ENCODE assay signal across 20 cellular contexts in the genomic region with DNA sequence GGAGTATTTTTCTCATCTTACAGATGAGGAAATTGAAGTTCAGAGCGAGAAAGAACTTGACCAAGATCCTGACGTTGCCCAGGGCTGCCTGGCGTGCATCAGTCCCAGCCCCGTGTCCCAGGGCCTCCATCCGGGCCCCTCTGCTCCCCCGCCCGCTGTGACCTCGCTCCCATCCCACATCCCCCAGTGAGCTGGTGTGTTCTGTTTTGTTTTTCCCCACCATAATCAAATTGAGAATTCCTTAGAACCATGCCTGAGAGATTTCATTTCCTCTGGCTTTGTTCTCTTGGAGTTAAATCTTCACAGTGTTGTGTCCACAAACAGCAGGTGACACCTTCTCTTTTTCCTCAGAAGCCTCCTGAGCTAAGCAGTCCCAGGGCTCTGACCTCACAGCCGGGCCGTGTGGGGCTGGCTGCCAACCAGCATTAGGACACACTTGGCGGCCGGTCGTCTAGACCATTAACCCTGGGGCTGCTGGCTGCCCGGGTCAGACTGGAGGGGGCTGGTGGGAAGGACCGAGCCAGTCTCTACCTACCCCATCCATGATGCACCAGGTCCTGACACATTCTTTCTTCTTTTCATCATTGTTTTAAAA. TPM values are rescaled to one million over a fixed set of nuclear protein-coding genes. Genes with fewer than 3 reads are reported as not detected.
A peak's percentile ranks its signal among the peaks of the same experiment; 100 is the strongest.
DNase-seq lines count a peak whose midpoint lies in the region; ATAC-seq and TF ChIP-seq lines count a peak whose summit lies in the region.
"Had no signal": no experiment of that assay in that cellular context is flagged by ENCODE, and none has a peak within 500 bp of the region (broad histone marks: within the 10 kb centered on the region; RNA-seq: fewer than 3 reads in every experiment).

No MANE protein-coding gene starts in this region.

- no peaks in the 10 kb centered on the region for H3K9me3 ChIP-seq in right atrium auricular region
- H3K9me3 ChIP-seq: sigmoid colon, suprapubic skin had no signal

- H3K36me3 Mint-ChIP-seq in stimulated activated naive B cell treated with anti-CD40 and anti-IgM and Interleukin-4, amounts not matched to agents 10 μg/mL and 1 μg/mL and 100 μg/mL, for 72 hours: peaks cover 77 to 78% of the 10 kb centered on the region in 2 donors

- DNase-seq in Right ventricle myocardium superior: peak; percentile 83
- no peak for DNase-seq in right atrium auricular region (ENCODE audit: low spot score)
- peak; percentile 21 for DNase-seq in fibroblast of gingiva (ENCODE audit: low read depth)
- peak; percentile 93 for DNase-seq in left kidney (ENCODE audit: low read depth, low spot score)
- no peak for DNase-seq in stimulated activated naive B cell treated with anti-CD40 and anti-IgM and Interleukin-4, amounts not matched to agents 10 μg/mL and 1 μg/mL and 100 μg/mL, for 72 hours
- no peak for DNase-seq in NCI-H510A (lab: John Stamatoyannopoulos, UW)
- DNase-seq in cerebellar cortex (ENCODE audit: low spot score): no peak
- DNase-seq: activated CD4-positive, alpha-beta T cell treated with anti-CD3 and anti-CD28 coated beads for 36 hours; activated CD8-positive, alpha-beta memory T cell treated with anti-CD3 and anti-CD28 coated beads, Interleukin-2, amount 50 U/mL, for 4 hours; effector CD8-positive, alpha-beta T cell; KG1; mammary epithelial cell; SIG-M5; sigmoid colon; stimulated activated CD4-positive, alpha-beta T cell treated with anti-CD3 and anti-CD28 coated beads, Interleukin-4, amount 100 ng/mL, for 24 hours; stimulated activated CD8-positive, alpha-beta memory T cell treated with anti-CD3 and anti-CD28 coated beads, Interleukin-4, amount 100 ng/mL, for 48 hours had no signal

- peak; percentile 64 for ATAC-seq in Right ventricle myocardium superior (ENCODE audit: poor library complexity)
- ATAC-seq in stimulated activated naive B cell treated with anti-CD40 and anti-IgM and Interleukin-4, amounts not matched to agents 10 μg/mL and 1 μg/mL and 100 μg/mL, for 72 hours (replicated peaks): peak; percentile 68 to 69
- no peak for ATAC-seq in HG02981 (IDR thresholded peaks at IDR 0.05; ENCODE audit: unreplicated experiment)
- ATAC-seq: activated CD4-positive, alpha-beta T cell treated with anti-CD3 and anti-CD28 coated beads for 36 hours; GM12878; natural killer cell treated with Interleukin-12 subunit alpha and Interleukin-12 subunit beta and Interleukin-15 and Interleukin-18, amount 100 ng/mL, for 72 hours had no signal

- H3K27me3 ChIP-seq in right atrium auricular region: no peaks in the 10 kb centered on the region
- H3K27me3 ChIP-seq: sigmoid colon, suprapubic skin had no signal

- no peaks in the 10 kb centered on the region for H3K9me3 Mint-ChIP-seq in stimulated activated naive B cell treated with anti-CD40 and anti-IgM and Interleukin-4, amounts not matched to agents 10 μg/mL and 1 μg/mL and 100 μg/mL, for 72 hours
- H3K9me3 Mint-ChIP-seq: natural killer cell treated with Interleukin-12 subunit alpha and Interleukin-12 subunit beta and Interleukin-15 and Interleukin-18, amount 100 ng/mL, for 72 hours had no signal

- H3K4me3 Mint-ChIP-seq in stimulated activated naive B cell treated with anti-CD40 and anti-IgM and Interleukin-4, amounts not matched to agents 10 μg/mL and 1 μg/mL and 100 μg/mL, for 72 hours: peak overlapping the region in 1 of 2 donors; percentile 36
- H3K4me3 Mint-ChIP-seq: activated CD4-positive, alpha-beta T cell treated with anti-CD3 and anti-CD28 coated beads for 36 hours; natural killer cell treated with Interleukin-12 subunit alpha and Interleukin-12 subunit beta and Interleukin-15 and Interleukin-18, amount 100 ng/mL, for 72 hours had no signal

- peak overlapping the region; percentile 72 for H3K27ac Mint-ChIP-seq in stimulated activated naive B cell treated with anti-CD40 and anti-IgM and Interleukin-4, amounts not matched to agents 10 μg/mL and 1 μg/mL and 100 μg/mL, for 72 hours
- H3K27ac Mint-ChIP-seq: activated CD4-positive, alpha-beta T cell treated with anti-CD3 and anti-CD28 coated beads for 36 hours; natural killer cell treated with Interleukin-12 subunit alpha and Interleukin-12 subunit beta and Interleukin-15 and Interleukin-18, amount 100 ng/mL, for 72 hours had no signal

- peaks cover 14 to 18% of the 10 kb centered on the region in 2 donors for H3K4me1 Mint-ChIP-seq in stimulated activated naive B cell treated with anti-CD40 and anti-IgM and Interleukin-4, amounts not matched to agents 10 μg/mL and 1 μg/mL and 100 μg/mL, for 72 hours
- H3K4me1 Mint-ChIP-seq: activated CD4-positive, alpha-beta T cell treated with anti-CD3 and anti-CD28 coated beads for 36 hours had no signal

- peaks cover 42% of the 10 kb centered on the region for H3K36me3 ChIP-seq in right atrium auricular region

- no peak overlapping the region for H3K27ac ChIP-seq in right atrium auricular region
- H3K27ac ChIP-seq: suprapubic skin had no signal

- intact Hi-C loops in Right ventricle myocardium superior (cut with DNase I): no loop called here

- H3K4me1 ChIP-seq in right atrium auricular region: peaks cover 0 to 29% of the 10 kb centered on the region in 2 donors

- H3K4me3 ChIP-seq in right atrium auricular region: no peak overlapping the region
- H3K4me3 ChIP-seq: GM12878, sigmoid colon, suprapubic skin had no signal

- H3K27me3 Mint-ChIP-seq in stimulated activated naive B cell treated with anti-CD40 and anti-IgM and Interleukin-4, amounts not matched to agents 10 μg/mL and 1 μg/mL and 100 μg/mL, for 72 hours: no peaks in the 10 kb centered on the region
- H3K27me3 Mint-ChIP-seq: activated CD4-positive, alpha-beta T cell treated with anti-CD3 and anti-CD28 coated beads for 36 hours; natural killer cell treated with Interleukin-12 subunit alpha and Interleukin-12 subunit beta and Interleukin-15 and Interleukin-18, amount 100 ng/mL, for 72 hours had no signal

- no peak for TF ChIP-seq CTCF in right atrium auricular region (IDR thresholded peaks at IDR 0.05)

RNA-seq across cellular contexts. Expression of a gene that starts 44.4 kb away (rescaled TPM):
- total RNA-seq in Right ventricle myocardium superior (155 TPM), right atrium auricular region (100 to 1,000 TPM in 1 of 2 donors, 10 to 100 TPM in 1; 55.2 to 119 TPM)

Comparison
In these comparisons a context has a peak if more than half of its experiments do, and no peak if none do; other contexts are left out.
1. DNase-seq: peak in Right ventricle myocardium superior (single experiment), fibroblast of gingiva (single experiment) and left kidney (single experiment); none in right atrium auricular region (single experiment), stimulated activated naive B cell treated with anti-CD40 and anti-IgM and Interleukin-4, amounts not matched to agents 10 μg/mL and 1 μg/mL and 100 μg/mL, for 72 hours (single experiment), NCI-H510A (single experiment) and cerebellar cortex (single experiment).